23 cellular contexts compared by ENCODE assay signal in genomic region chr3:130645261-130645660, GRCh38.
"Had no signal": no experiment of that assay in that cellular context is flagged by ENCODE, and none has a peak within 500 bp of the region (broad histone marks: within the 10 kb centered on the region; RNA-seq: fewer than 3 reads in every experiment).

No MANE protein-coding gene starts in this region.

- H3K4me1 ChIP-seq: colonic mucosa, foreskin keratinocyte, gastroesophageal sphincter, left lung, lower lobe of right lung had no signal

- DNase-seq: colonic mucosa; cortex of kidney; effector CD8-positive, alpha-beta T cell; effector memory CD8-positive, alpha-beta T cell; endodermal cell; erythroblast; heart left ventricle; hypothalamus; immature natural killer cell; islet precursor cell; kidney; kidney glomerular epithelial cell; left colon; left lung; left ventricle myocardium superior; lower lobe of right lung; mesenchymal stem cell; mucosa of descending colon; naive B cell had no signal

- H3K27me3 ChIP-seq: colonic mucosa, foreskin keratinocyte, gastroesophageal sphincter, heart left ventricle, hepatocyte, left lung had no signal

- H3K36me3 ChIP-seq: colonic mucosa, gastroesophageal sphincter, heart left ventricle, left lung, lower lobe of right lung had no signal

- H3K27ac ChIP-seq: colonic mucosa, epithelial cell of prostate, foreskin keratinocyte, gastroesophageal sphincter, heart left ventricle, hepatocyte, left lung, lower lobe of right lung had no signal

- H3K9me3 ChIP-seq: colonic mucosa, gastroesophageal sphincter, heart left ventricle, left lung, lower lobe of right lung, mucosa of descending colon had no signal

- H3K4me3 ChIP-seq: colonic mucosa, gastroesophageal sphincter, heart left ventricle, hepatocyte, left lung, lower lobe of right lung, mucosa of descending colon had no signal
